11 cellular contexts compared by ENCODE assay signal in the genomic region with DNA sequence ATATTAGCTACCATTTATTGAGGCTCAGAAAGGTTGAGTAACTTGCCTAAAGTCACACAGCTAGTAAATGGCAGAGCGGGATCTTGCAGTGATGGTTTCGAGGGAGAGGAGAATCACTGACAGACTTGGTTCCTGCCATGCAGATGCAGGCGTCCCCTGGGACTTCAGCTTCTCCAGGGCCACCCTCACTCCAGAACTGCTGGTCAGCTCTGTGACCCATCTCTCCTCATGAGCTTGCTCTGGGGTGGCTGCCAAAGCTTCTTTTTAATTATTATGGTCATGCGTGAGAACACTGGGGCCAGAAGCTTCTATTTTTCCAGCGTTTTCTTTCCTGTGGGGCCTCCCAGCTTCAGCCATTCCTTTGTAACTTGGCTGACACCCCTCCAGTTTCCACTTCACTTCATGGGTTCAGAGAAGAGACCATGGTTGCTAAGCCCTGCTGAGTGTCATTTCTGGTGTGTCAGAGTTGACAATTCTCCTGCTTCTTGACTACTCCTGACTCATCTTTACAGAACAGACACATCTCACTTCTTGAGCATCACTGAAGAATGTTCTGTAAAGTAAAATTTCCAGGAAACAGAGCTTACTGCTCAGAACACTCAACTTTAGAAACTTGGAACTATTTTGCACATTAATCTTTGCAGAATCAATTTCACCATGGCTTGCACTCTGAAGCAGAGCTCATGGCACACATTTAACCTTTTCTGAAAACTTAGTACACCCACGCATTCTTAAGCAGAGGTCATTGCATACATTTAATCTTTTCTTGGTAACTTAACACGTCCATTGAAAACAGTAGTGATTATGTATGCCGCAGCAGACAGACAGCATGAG.
DNase-seq lines count a peak whose midpoint lies in the region; ATAC-seq, FAIRE-seq and TF ChIP-seq lines count a peak whose summit lies in the region.
"Had no signal": no experiment of that assay in that cellular context is flagged by ENCODE, and none has a peak within 500 bp of the region (broad histone marks: within the 10 kb centered on the region; RNA-seq: fewer than 3 reads in every experiment).

No MANE protein-coding gene starts in this region.

- no peak overlapping the region for H3K4me3 ChIP-seq in right atrium auricular region

- H2AFZ ChIP-seq in H9 (ENCODE audit: low read length): no peak overlapping the region

- H3K4me3 Mint-ChIP-seq in activated naive CD8-positive, alpha-beta T cell treated with anti-CD3 and anti-CD28 coated beads, Interleukin-2, amount 50 U/mL, for 24 hours: no peak overlapping the region
- H3K4me3 Mint-ChIP-seq in stimulated activated effector memory CD8-positive, alpha-beta T cell treated with anti-CD3 and anti-CD28 coated beads, Interleukin-12 subunit alpha, Interleukin-12 subunit beta, amount 100 ng/mL, for 72 hours: peak overlapping the region; percentile 37
- H3K4me3 Mint-ChIP-seq in H9: no peak overlapping the region
- H3K4me3 Mint-ChIP-seq: neural crest cell had no signal

- H3K9ac ChIP-seq in H9 (ENCODE audit: extremely low read depth, insufficient read length, low read length): no peak overlapping the region

- no peak overlapping the region for H3T11ph ChIP-seq in H9 (ENCODE audit: low read length)

- no peak overlapping the region for H3K14ac ChIP-seq in H9 (ENCODE audit: insufficient read depth, low read length)

- no peak overlapping the region for H2BK12ac ChIP-seq in H9 (ENCODE audit: insufficient read length, low read depth, low read length)

- no peaks in the 10 kb centered on the region for H3K79me1 ChIP-seq in H9 (ENCODE audit: insufficient read depth, low read depth, low read length, poor library complexity, severe bottlenecking)

- no peaks in the 10 kb centered on the region for H3K36me3 ChIP-seq in right atrium auricular region

- no peak overlapping the region for H2BK5ac ChIP-seq in H9 (ENCODE audit: insufficient read length, low read length)

- TF ChIP-seq POLR2A in GM12892 (IDR thresholded peaks at IDR 0.05; ENCODE audit: low read depth, low read length): no peak

- no peaks in the 10 kb centered on the region for H4K20me1 ChIP-seq in H9 (ENCODE audit: control insufficient read depth, insufficient read depth, insufficient read length)

- no peak overlapping the region for H2BK120ac ChIP-seq in H9 (ENCODE audit: low read depth, low read length, poor library complexity, severe bottlenecking)

- no peak for FAIRE-seq in GM12892 (lab: Jason Lieb, UNC)

- no peaks in the 10 kb centered on the region for H3K9me3 ChIP-seq in right atrium auricular region
- no peaks in the 10 kb centered on the region for H3K9me3 ChIP-seq in H9 (ENCODE audit: control insufficient read depth, low read depth, low read length)

- H3K56ac ChIP-seq in H9 (ENCODE audit: insufficient read length, low read depth, low read length): no peak overlapping the region

- no peak overlapping the region for H4K5ac ChIP-seq in H9 (ENCODE audit: insufficient read length, low read depth, low read length)

- no CpG with 5 or more reads among the region's 8 CpGs for WGBS in H9 (ENCODE audit: extremely low coverage, insufficient read length, low lambda C conversion rate)

- no peak overlapping the region for H3K23ac ChIP-seq in H9 (ENCODE audit: insufficient read length, low read depth, low read length)

- no peaks in the 10 kb centered on the region for H3K36me3 Mint-ChIP-seq in activated naive CD8-positive, alpha-beta T cell treated with anti-CD3 and anti-CD28 coated beads, Interleukin-2, amount 50 U/mL, for 24 hours (ENCODE audit: low read depth)
- no peaks in the 10 kb centered on the region for H3K36me3 Mint-ChIP-seq in stimulated activated effector memory CD8-positive, alpha-beta T cell treated with anti-CD3 and anti-CD28 coated beads, Interleukin-12 subunit alpha, Interleukin-12 subunit beta, amount 100 ng/mL, for 72 hours
- peaks cover 0 to 4% (median 0%) of the 10 kb centered on the region in 3 experiments; a peak in 1 of 7 replicates for H3K36me3 Mint-ChIP-seq in H9 (ENCODE audit: insufficient read depth in 1 of 3, low read depth in 3 of 3)

- no peak overlapping the region for H2BK20ac ChIP-seq in H9 (ENCODE audit: low read depth, low read length, poor library complexity, severe bottlenecking)

- H3K27ac ChIP-seq in right atrium auricular region: peak overlapping the region; percentile 90 to 96
- no peak overlapping the region for H3K27ac ChIP-seq in H9 (ENCODE audit: insufficient read length, low read depth, low read length)

- peak; percentile 48 for DNase-seq in HT1080 (ENCODE audit: low read depth)
- no peak for DNase-seq in activated naive CD8-positive, alpha-beta T cell treated with anti-CD3 and anti-CD28 coated beads, Interleukin-2, amount 50 U/mL, for 24 hours
- no peak for DNase-seq in right atrium auricular region (ENCODE audit: low spot score)
- DNase-seq in stimulated activated effector memory CD8-positive, alpha-beta T cell treated with anti-CD3 and anti-CD28 coated beads, Interleukin-12 subunit alpha, Interleukin-12 subunit beta, amount 100 ng/mL, for 72 hours (ENCODE audit: low spot score in 2 of 2): peak in 1 of 2 donors; percentile 63
- DNase-seq in GM12892 (ENCODE audit: insufficient read length): no peak
- DNase-seq in H9: no peak
- no peak for DNase-seq in NCI-H446 (lab: John Stamatoyannopoulos, UW)
- DNase-seq: effector memory CD4-positive, alpha-beta T cell; NCI-H1694 treated with DMSO at 0.1 percent for 48 hours had no signal

- ATAC-seq in activated naive CD8-positive, alpha-beta T cell treated with anti-CD3 and anti-CD28 coated beads, Interleukin-2, amount 50 U/mL, for 24 hours: peak; percentile 87
- peak; percentile 91 for ATAC-seq in stimulated activated effector memory CD8-positive, alpha-beta T cell treated with anti-CD3 and anti-CD28 coated beads, Interleukin-12 subunit alpha, Interleukin-12 subunit beta, amount 100 ng/mL, for 72 hours
- ATAC-seq in GM21390 (IDR thresholded peaks at IDR 0.05; ENCODE audit: unreplicated experiment): no peak

- H3K79me2 ChIP-seq in H9 (ENCODE audit: insufficient read depth, low read length): no peaks in the 10 kb centered on the region

- peak overlapping the region; percentile 87 for H3K27ac Mint-ChIP-seq in activated naive CD8-positive, alpha-beta T cell treated with anti-CD3 and anti-CD28 coated beads, Interleukin-2, amount 50 U/mL, for 24 hours
- peak overlapping the region; percentile 72 for H3K27ac Mint-ChIP-seq in stimulated activated effector memory CD8-positive, alpha-beta T cell treated with anti-CD3 and anti-CD28 coated beads, Interleukin-12 subunit alpha, Interleukin-12 subunit beta, amount 100 ng/mL, for 72 hours
- no peak overlapping the region for H3K27ac Mint-ChIP-seq in H9

- H3K27me3 ChIP-seq in right atrium auricular region: no peaks in the 10 kb centered on the region
- no peaks in the 10 kb centered on the region for H3K27me3 ChIP-seq in H9 (ENCODE audit: insufficient read depth, low read length)

- H2BK15ac ChIP-seq in H9 (ENCODE audit: low read depth, low read length): no peak overlapping the region

- no peak for TF ChIP-seq CTCF in right atrium auricular region (IDR thresholded peaks at IDR 0.05)
- no peak for TF ChIP-seq CTCF in H9 (conservative IDR thresholded peaks at IDR 0.05)

- H3K27me3 Mint-ChIP-seq in activated naive CD8-positive, alpha-beta T cell treated with anti-CD3 and anti-CD28 coated beads, Interleukin-2, amount 50 U/mL, for 24 hours: peaks cover 3% of the 10 kb centered on the region
- H3K27me3 Mint-ChIP-seq in H9 (ENCODE audit: low read depth): peaks cover 4% of the 10 kb centered on the region

- H3K9me3 Mint-ChIP-seq in activated naive CD8-positive, alpha-beta T cell treated with anti-CD3 and anti-CD28 coated beads, Interleukin-2, amount 50 U/mL, for 24 hours: no peaks in the 10 kb centered on the region
- H3K9me3 Mint-ChIP-seq in stimulated activated effector memory CD8-positive, alpha-beta T cell treated with anti-CD3 and anti-CD28 coated beads, Interleukin-12 subunit alpha, Interleukin-12 subunit beta, amount 100 ng/mL, for 72 hours: peaks cover 3% of the 10 kb centered on the region
- no peaks in the 10 kb centered on the region; a peak in 1 of 5 replicates for H3K9me3 Mint-ChIP-seq in H9
- H3K9me3 Mint-ChIP-seq: neural crest cell had no signal

- no peak overlapping the region for H3K18ac ChIP-seq in H9 (ENCODE audit: insufficient read length, low read depth, low read length)

- no peak overlapping the region for H4K91ac ChIP-seq in H9 (ENCODE audit: insufficient read length, low read depth, low read length)

- H3K4me1 Mint-ChIP-seq in activated naive CD8-positive, alpha-beta T cell treated with anti-CD3 and anti-CD28 coated beads, Interleukin-2, amount 50 U/mL, for 24 hours: peaks cover 42% of the 10 kb centered on the region
- peaks cover 46% of the 10 kb centered on the region for H3K4me1 Mint-ChIP-seq in stimulated activated effector memory CD8-positive, alpha-beta T cell treated with anti-CD3 and anti-CD28 coated beads, Interleukin-12 subunit alpha, Interleukin-12 subunit beta, amount 100 ng/mL, for 72 hours
- peaks cover 9 to 12% of the 10 kb centered on the region in 2 experiments; a peak in 3 of 4 replicates for H3K4me1 Mint-ChIP-seq in H9

- H4K8ac ChIP-seq in H9 (replicated peaks; ENCODE audit: insufficient read length, low read depth, low read length): no peak overlapping the region

- H3K4ac ChIP-seq in H9 (ENCODE audit: low read depth, low read length): no peak overlapping the region

- no peak overlapping the region for H2AK5ac ChIP-seq in H9 (ENCODE audit: insufficient read length, low read length)

- no peak overlapping the region for H3K4me2 ChIP-seq in H9 (ENCODE audit: insufficient read depth, insufficient read length, low read length)

- H3K4me1 ChIP-seq in right atrium auricular region (peaks cover 0 to 90% of the 10 kb centered on the region in 2 donors), H9 (ENCODE audit: insufficient read depth, low read length) (no peaks in the 10 kb centered on the region)

- H3K23me2 ChIP-seq in H9 (ENCODE audit: insufficient read length, low read depth, low read length, poor library complexity, severe bottlenecking): no peaks in the 10 kb centered on the region

Comparison
In these comparisons a context has a peak if more than half of its experiments do, and no peak if none do; other contexts are left out.
1. H3K27ac Mint-ChIP-seq: peak in activated naive CD8-positive, alpha-beta T cell treated with anti-CD3 and anti-CD28 coated beads, Interleukin-2, amount 50 U/mL, for 24 hours (single experiment) and stimulated activated effector memory CD8-positive, alpha-beta T cell treated with anti-CD3 and anti-CD28 coated beads, Interleukin-12 subunit alpha, Interleukin-12 subunit beta, amount 100 ng/mL, for 72 hours (single experiment); none in H9 (0 of 3).